ENCODE assay signal across 9 cellular contexts in the genomic region with DNA sequence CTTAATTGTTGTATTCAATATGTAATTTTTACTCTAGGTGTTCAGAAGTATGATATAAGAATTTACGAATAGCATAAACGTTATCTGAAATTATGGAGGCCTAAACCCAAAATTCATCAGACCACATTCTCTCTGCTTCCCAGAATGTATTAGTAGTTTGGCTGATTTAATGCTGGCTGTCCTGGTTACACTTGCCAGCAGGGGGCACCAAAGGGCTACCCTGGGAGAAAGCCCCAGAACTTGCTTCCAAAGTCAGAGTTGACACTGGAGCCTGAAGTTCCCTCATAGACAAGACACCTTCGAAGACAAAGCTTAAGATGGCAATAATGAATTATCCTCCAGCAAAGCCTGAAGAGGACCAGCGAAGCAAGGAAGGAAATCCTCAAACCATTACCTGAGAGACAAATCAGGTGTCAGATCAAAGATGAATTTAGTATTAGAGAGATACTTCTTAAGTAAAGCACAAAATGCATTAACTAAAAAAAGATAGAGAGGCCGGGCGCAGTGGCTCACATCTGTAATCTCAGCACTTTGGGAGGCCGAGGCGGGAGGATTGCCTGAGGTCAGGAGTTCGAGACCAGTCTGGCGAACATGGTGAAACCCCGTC. TPM values are rescaled to one million over a fixed set of nuclear protein-coding genes. Genes with fewer than 3 reads are reported as not detected.
DNase-seq lines count a peak whose midpoint lies in the region; ATAC-seq, FAIRE-seq and TF ChIP-seq lines count a peak whose summit lies in the region.
"Had no signal": no experiment of that assay in that cellular context is flagged by ENCODE, and none has a peak within 500 bp of the region (broad histone marks: within the 10 kb centered on the region; RNA-seq: fewer than 3 reads in every experiment).

No MANE protein-coding gene starts in this region.

- H3K27ac ChIP-seq in A549 (no peak overlapping the region), esophagus muscularis mucosa (replicated peaks in 1 of 4) (no peak overlapping the region), prostate gland (no peak overlapping the region)

- POLR2A ChIA-PET in A549 (lab: Yijun Ruan, JAX) = no interaction called here

- intact Hi-C loops in esophagus muscularis mucosa (cut with DNase I) (no loop called here), prostate gland (cut with DNase I) (no loop called here)

- no peaks in the 10 kb centered on the region for H3K27me3 ChIP-seq in esophagus muscularis mucosa
- H3K27me3 ChIP-seq in prostate gland (replicated peaks; ENCODE audit: insufficient read depth) = no peaks in the 10 kb centered on the region

- DNase-seq in A549 (ENCODE audit: low read depth in 1 of 2, low spot score in 1 of 2) (peak in 1 of 2 experiments; percentile 46), NAMALWA (ENCODE audit: low spot score) (peak; percentile 56), esophagus muscularis mucosa (ENCODE audit: extremely low spot score) (no peak), prostate gland (ENCODE audit: low spot score) (peak; percentile 16)
- peak; percentile 26 to 40 for DNase-seq in activated CD8-positive, alpha-beta memory T cell treated with anti-CD3 and anti-CD28 coated beads for 1 hour (ENCODE audit: extremely low read depth in 1 of 2, low read depth in 1 of 2)

- TF ChIP-seq CTCF in A549 (IDR thresholded peaks at IDR 0.05) (peak; percentile 58), GM12872 (IDR thresholded peaks at IDR 0.05; ENCODE audit: insufficient read depth, low read depth, low read length) (peak; percentile 69), esophagus muscularis mucosa (IDR thresholded peaks at IDR 0.05) (peak; percentile 57 to 66 (median 60)), prostate gland (IDR thresholded peaks at IDR 0.05) (peak in 3 of 4 experiments; percentile 36 to 50 (median 46))

- TF ChIP-seq EP300 in A549 (IDR thresholded peaks at IDR 0.05) = no peak
- TF ChIP-seq EP300 in esophagus muscularis mucosa (IDR thresholded peaks at IDR 0.05) = no peak

- 19% methylated on average over 11 of the region's 11 CpGs for WGBS in A549 (ENCODE audit: missing lambda C conversion rate)
- WGBS in esophagus muscularis mucosa = 76% methylated on average over 11 of the region's 11 CpGs
- 68% methylated on average over 9 of the region's 11 CpGs for WGBS in prostate gland

- H3K4me3 ChIP-seq in A549 (no peak overlapping the region), esophagus muscularis mucosa (no peak overlapping the region), prostate gland (no peak overlapping the region)
- H3K4me3 ChIP-seq: HAP-1 had no signal

- H3K4me2 ChIP-seq in A549 = no peak overlapping the region

- H3K9me3 ChIP-seq in A549 = no peaks in the 10 kb centered on the region
- no peaks in the 10 kb centered on the region for H3K9me3 ChIP-seq in esophagus muscularis mucosa
- no peaks in the 10 kb centered on the region for H3K9me3 ChIP-seq in prostate gland
- H3K9me3 ChIP-seq: HAP-1 had no signal

- H3K36me3 ChIP-seq in esophagus muscularis mucosa = no peaks in the 10 kb centered on the region
- H3K36me3 ChIP-seq in prostate gland = no peaks in the 10 kb centered on the region
- H3K36me3 ChIP-seq: HAP-1 had no signal

- no peak for FAIRE-seq in A549 (lab: Jason Lieb, UNC)

- TF ChIP-seq POLR2A in A549 (IDR thresholded peaks at IDR 0.05; ENCODE audit: low read length) (no peak), esophagus muscularis mucosa (IDR thresholded peaks at IDR 0.05; ENCODE audit: low read depth) (no peak), prostate gland (IDR thresholded peaks at IDR 0.05) (no peak)

- peak in 1 of 2 experiments; percentile 74; a peak in 4 of 6 replicates for ATAC-seq in A549
- no peak for ATAC-seq in HG03442 (IDR thresholded peaks at IDR 0.05; ENCODE audit: unreplicated experiment)
- ATAC-seq in HG03469 (IDR thresholded peaks at IDR 0.05; ENCODE audit: unreplicated experiment) = no peak

- CTCF ChIA-PET in A549 (lab: Yijun Ruan, JAX) = interaction anchor here (0.6 to 1.7 kb wide), 5 partner anchors 10 to 74 kb away, joined by 3 to 4 read pairs (median 3); no protein-coding TSS in a partner anchor

- H3K4me1 ChIP-seq in A549 (no peaks in the 10 kb centered on the region), esophagus muscularis mucosa (no peaks in the 10 kb centered on the region), prostate gland (replicated peaks) (no peaks in the 10 kb centered on the region)
- H3K4me1 ChIP-seq: HAP-1 had no signal

- TF ChIP-seq RAD21 in A549 (conservative IDR thresholded peaks at IDR 0.05 in 1 of 2, IDR thresholded peaks at IDR 0.05 in 1 of 2) = peak; percentile 58 to 61

TF ChIP-seq in A549, 52 proteins besides CTCF, POLR2A, EP300 and RAD21:
- TF ChIP-seq ATOH8 (CRISPR knock-in tag; IDR thresholded peaks at IDR 0.05; ENCODE audit: low read depth) = no peak
- peak; percentile 39; the same call in 1 of the 3 replicates for TF ChIP-seq SMC3 (IDR thresholded peaks at IDR 0.05)

RNA-seq across cellular contexts. Expression of gene ANOS1, which starts 11.3 kb away (rescaled TPM):
- polyA plus RNA-seq in A549 (2011; rRNA removed) (0.03 and 0.04 TPM in 2 replicates), A549 (2017; fragmentation: RNase III; extraction: RNeasy Plus Mini Kit Qiagen cat#74134 plus additional on column Dnase treatment) (not detected in 3 replicates)
- under 0.01 and 0.01 TPM in 2 replicates for polyA plus RNA-seq in A549 (2012; cell fraction: cytosol; rRNA removed)
- polyA plus RNA-seq in A549 (2012; cell fraction: nucleus; rRNA removed) = 0.01 TPM in 2 replicates
- polyA minus RNA-seq in A549 (2011; rRNA and poly(A)+ RNA removed) = 0.08 TPM in 1 of 2 replicates, not detected in the other
- total RNA-seq in esophagus muscularis mucosa (1 to 10 TPM; 2.0 to 3.7 (median 2.4) TPM), prostate gland (10 to 100 TPM; 23.6 to 31.9 TPM)

RNA-seq across cellular contexts. Expression of gene FAM9A, which starts 58.0 kb away (rescaled TPM):
- not detected in 2 replicates for polyA plus RNA-seq in A549 (2011; rRNA removed)
- not detected in 2 replicates for polyA plus RNA-seq in A549 (2012; cell fraction: cytosol; rRNA removed)
- polyA plus RNA-seq in A549 (2012; cell fraction: nucleus; rRNA removed) = not detected in 2 replicates
- not detected in 3 replicates for polyA plus RNA-seq in A549 (2017; fragmentation: RNase III; extraction: RNeasy Plus Mini Kit Qiagen cat#74134 plus additional on column Dnase treatment)
- polyA minus RNA-seq in A549 (2011; rRNA and poly(A)+ RNA removed) = not detected in 2 replicates
- total RNA-seq in esophagus muscularis mucosa = not detected
- total RNA-seq in prostate gland = 1 to 10 TPM in 1 of 2 donors, not detected in 1; 1.3 TPM

Comparison
In these comparisons a context has a peak if more than half of its experiments do, and no peak if none do; other contexts are left out.
1. RNA of gene ANOS1, which starts 11.3 kb away (total RNA-seq): 23.6 to 31.9 TPM in prostate gland; 2.0 to 3.7 TPM in esophagus muscularis mucosa; every median in the first group is over 4 times any median in the second.
2. Peak in every context shown above with its lines, with median percentiles within 50 percentile points of each other: CTCF ChIP-seq.